1 cellular context compared by ENCODE assay signal in the genomic region with DNA sequence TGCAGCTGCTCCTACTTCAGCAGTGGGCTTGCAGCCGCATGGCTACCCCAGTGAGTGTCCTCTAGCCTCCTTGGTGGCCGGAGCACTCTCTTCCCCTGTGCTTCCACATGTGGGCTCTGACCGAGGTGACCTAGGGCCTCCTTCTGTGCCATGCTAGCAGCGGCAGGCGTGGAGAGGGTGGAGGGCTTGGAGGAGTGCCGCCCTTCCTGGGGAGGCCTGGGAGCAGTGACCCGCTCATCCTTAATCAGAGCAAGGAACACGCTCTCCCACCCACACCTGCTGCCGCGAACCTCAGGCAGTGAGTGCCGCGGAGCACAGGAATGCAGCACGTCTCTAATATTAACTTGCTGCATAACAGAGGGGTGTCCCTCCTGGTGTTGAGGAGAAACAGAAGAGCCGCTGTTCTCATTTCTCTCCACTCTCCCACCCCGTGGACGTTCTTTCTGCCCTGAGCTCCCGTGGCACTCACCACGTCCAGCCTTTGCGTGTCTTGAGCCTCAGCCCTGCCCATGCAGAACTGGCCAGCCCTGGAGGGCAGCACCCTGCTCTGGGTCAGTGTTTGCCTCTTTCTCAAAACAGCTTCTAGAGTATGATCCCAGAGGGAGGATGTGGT.
TF ChIP-seq lines count a peak whose summit lies in the region.

No MANE protein-coding gene starts in this region.

TF ChIP-seq in SK-N-SH treated with all-trans-retinoic acid at 6 μM for 48 hours, 23 proteins besides CTCF, POLR2A, EP300 and RAD21 (continued from another document):
- TF ChIP-seq CSRNP3 (CRISPR knock-in tag; IDR thresholded peaks at IDR 0.05), result no peak
- no peak for TF ChIP-seq ZFP30 (CRISPR knock-in tag; IDR thresholded peaks at IDR 0.05)
- TF ChIP-seq, protein P1, sequence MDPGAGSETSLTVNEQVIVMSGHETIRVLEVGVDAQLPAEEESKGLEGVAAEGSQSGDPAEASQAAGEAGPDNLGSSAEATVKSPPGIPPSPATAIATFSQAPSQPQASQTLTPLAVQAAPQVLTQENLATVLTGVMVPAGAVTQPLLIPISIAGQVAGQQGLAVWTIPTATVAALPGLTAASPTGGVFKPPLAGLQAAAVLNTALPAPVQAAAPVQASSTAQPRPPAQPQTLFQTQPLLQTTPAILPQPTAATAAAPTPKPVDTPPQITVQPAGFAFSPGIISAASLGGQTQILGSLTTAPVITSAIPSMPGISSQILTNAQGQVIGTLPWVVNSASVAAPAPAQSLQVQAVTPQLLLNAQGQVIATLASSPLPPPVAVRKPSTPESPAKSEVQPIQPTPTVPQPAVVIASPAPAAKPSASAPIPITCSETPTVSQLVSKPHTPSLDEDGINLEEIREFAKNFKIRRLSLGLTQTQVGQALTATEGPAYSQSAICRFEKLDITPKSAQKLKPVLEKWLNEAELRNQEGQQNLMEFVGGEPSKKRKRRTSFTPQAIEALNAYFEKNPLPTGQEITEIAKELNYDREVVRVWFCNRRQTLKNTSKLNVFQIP (CRISPR knock-in tag; IDR thresholded peaks at IDR 0.05; ENCODE audit: borderline replicate concordance, low read depth), result no peak
- no peak for TF ChIP-seq ZFP3 (CRISPR knock-in tag; IDR thresholded peaks at IDR 0.05)
- TF ChIP-seq TOX (CRISPR knock-in tag; IDR thresholded peaks at IDR 0.05; ENCODE audit: borderline replicate concordance), result no peak
- no peak for TF ChIP-seq ZNF565 (CRISPR knock-in tag; conservative IDR thresholded peaks at IDR 0.05; ENCODE audit: low read depth)
- no peak for TF ChIP-seq ARNTL (CRISPR knock-in tag; IDR thresholded peaks at IDR 0.05; ENCODE audit: borderline replicate concordance, low read depth)
- no peak for TF ChIP-seq PPARA (CRISPR knock-in tag; IDR thresholded peaks at IDR 0.05; ENCODE audit: borderline replicate concordance)
- TF ChIP-seq SNAI2 (CRISPR knock-in tag; IDR thresholded peaks at IDR 0.05), result no peak
- no peak for TF ChIP-seq ZC3H10 (CRISPR knock-in tag; IDR thresholded peaks at IDR 0.05)
- no peak for TF ChIP-seq CSDC2 (CRISPR knock-in tag; IDR thresholded peaks at IDR 0.05)
TF ChIP-seq in SK-N-SH treated with all-trans-retinoic acid at 6 μM for 48 hours: peak in this region for 0.
